26 cellular contexts compared by ENCODE assay signal in the genomic region with DNA sequence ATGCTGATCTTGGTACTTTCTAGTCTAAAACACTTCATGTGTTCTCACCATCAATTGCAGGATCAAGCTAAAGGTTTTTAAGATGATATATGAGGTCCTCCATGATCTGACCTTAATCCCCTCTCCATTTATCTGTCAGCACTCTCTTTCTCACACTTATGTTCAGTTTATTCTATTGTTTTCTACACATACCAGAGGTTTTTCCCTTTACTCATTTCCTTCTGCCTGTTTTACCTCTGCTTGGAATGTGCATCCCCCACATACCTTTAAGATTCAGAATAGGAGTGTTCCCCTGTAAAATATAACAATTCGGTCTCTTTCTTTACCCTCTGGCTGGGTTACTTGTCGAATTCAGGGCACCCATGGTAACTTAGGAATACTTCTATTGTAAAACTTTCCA.
DNase-seq lines count a peak whose midpoint lies in the region; TF ChIP-seq lines count a peak whose summit lies in the region.
"Had no signal": no experiment of that assay in that cellular context is flagged by ENCODE, and none has a peak within 500 bp of the region (broad histone marks: within the 10 kb centered on the region; RNA-seq: fewer than 3 reads in every experiment).

No MANE protein-coding gene starts in this region.

- WGBS in mesendoderm (ENCODE audit: extremely low coverage, insufficient coverage, low lambda C conversion rate): no CpG with 5 or more reads among the region's 2 CpGs

- no peak overlapping the region for H3K23ac ChIP-seq in mesendoderm (ENCODE audit: low read length)

- H2AK5ac ChIP-seq in mesendoderm (ENCODE audit: low read length): no peak overlapping the region

- H3K36me3 Mint-ChIP-seq in endothelial cell (ENCODE audit: low read depth, unreplicated experiment): no peaks in the 10 kb centered on the region
- H3K36me3 Mint-ChIP-seq: CD8-positive, alpha-beta T cell had no signal

- BruUV-seq in A673 (replicated peaks; lab: Mats Ljungman, UMichigan): no TSS peak

- no peak overlapping the region for H4K8ac ChIP-seq in mesendoderm (ENCODE audit: low read depth, low read length)

- no peak overlapping the region for H4K5ac ChIP-seq in mesendoderm (ENCODE audit: low read length)

- no peaks in the 10 kb centered on the region for H3K79me1 ChIP-seq in mesendoderm (ENCODE audit: low read length)

- POLR2A ChIA-PET in A673 (lab: Charles Lee; ENCODE audit: low non-redundant PET): no interaction called here

- CTCF ChIA-PET in A673 (lab: Charles Lee): no interaction called here

- no peak overlapping the region for H3K4me2 ChIP-seq in mesendoderm (ENCODE audit: low read length)
- H3K4me2 ChIP-seq: A549 had no signal

- no peaks in the 10 kb centered on the region for H3K36me3 ChIP-seq in mesendoderm (ENCODE audit: control insufficient read depth, insufficient read depth, low read length)
- no peaks in the 10 kb centered on the region for H3K36me3 ChIP-seq in A673 (ENCODE audit: insufficient read depth, low read length, poor library complexity, severe bottlenecking)
- H3K36me3 ChIP-seq: HAP-1, Peyer's patch, SJCRH30 had no signal

- H3K27me3 Mint-ChIP-seq in endothelial cell (ENCODE audit: unreplicated experiment): no peaks in the 10 kb centered on the region
- H3K27me3 Mint-ChIP-seq: B cell, T-helper 17 cell had no signal

- no peak overlapping the region for H3K18ac ChIP-seq in mesendoderm (ENCODE audit: low read length)

- no peak overlapping the region for H3K4me3 Mint-ChIP-seq in endothelial cell (ENCODE audit: unreplicated experiment)
- H3K4me3 Mint-ChIP-seq: B cell; CD8-positive, alpha-beta T cell; HFFc6; T-helper 17 cell had no signal

- H2BK15ac ChIP-seq in mesendoderm (replicated peaks; ENCODE audit: low read depth): no peak overlapping the region

- H2BK5ac ChIP-seq in mesendoderm (ENCODE audit: low read length): no peak overlapping the region

- H3K4ac ChIP-seq in mesendoderm (ENCODE audit: low read depth, low read length): no peak overlapping the region

- TF ChIP-seq CTCF in endothelial cell (IDR thresholded peaks at IDR 0.05; ENCODE audit: unreplicated experiment) (no peak), A673 (conservative IDR thresholded peaks at IDR 0.05; ENCODE audit: low read depth, low read length) (no peak)

- H3K4me3 ChIP-seq in mesendoderm (ENCODE audit: low read length) (no peak overlapping the region), A673 (ENCODE audit: low read depth, low read length, poor library complexity, severe bottlenecking) (no peak overlapping the region)
- H3K4me3 ChIP-seq: A549, HAP-1, K562, Peyer's patch, SJCRH30 had no signal

- H3K4me1 Mint-ChIP-seq in endothelial cell (ENCODE audit: unreplicated experiment): peaks cover 13% of the 10 kb centered on the region
- H3K4me1 Mint-ChIP-seq: B cell, T-helper 17 cell had no signal

- H3K79me2 ChIP-seq in mesendoderm (ENCODE audit: control insufficient read depth, insufficient read depth, low read length): no peaks in the 10 kb centered on the region

- no peaks in the 10 kb centered on the region for H3K9me3 ChIP-seq in A673 (ENCODE audit: low read depth, low read length, poor library complexity, severe bottlenecking)
- H3K9me3 ChIP-seq: A549, HAP-1, Peyer's patch, SJCRH30 had no signal

- H3K4me1 ChIP-seq in mesendoderm (ENCODE audit: control insufficient read depth, low read depth, low read length) (no peaks in the 10 kb centered on the region), A673 (ENCODE audit: insufficient read depth, low read length, poor library complexity, severe bottlenecking) (no peaks in the 10 kb centered on the region)
- H3K4me1 ChIP-seq: A549, Peyer's patch, SJCRH30 had no signal

- H3K27ac Mint-ChIP-seq in endothelial cell (ENCODE audit: unreplicated experiment): peak overlapping the region; percentile 39
- H3K27ac Mint-ChIP-seq: B cell; CD8-positive, alpha-beta T cell; HFFc6; T-helper 17 cell had no signal

- no peaks in the 10 kb centered on the region for H3K27me3 ChIP-seq in mesendoderm (ENCODE audit: insufficient read depth, low read length, poor library complexity)
- no peaks in the 10 kb centered on the region for H3K27me3 ChIP-seq in A673 (replicated peaks; ENCODE audit: insufficient read depth, low read depth, low read length, poor library complexity)
- H3K27me3 ChIP-seq: Peyer's patch, SJCRH30 had no signal

- no peak overlapping the region for H3K9ac ChIP-seq in mesendoderm (ENCODE audit: low read length)

- peak overlapping the region; percentile 42 for H3K27ac ChIP-seq in mesendoderm (ENCODE audit: low read depth, low read length)
- H3K27ac ChIP-seq in A673 (ENCODE audit: low read depth, low read length, poor library complexity, severe bottlenecking): no peak overlapping the region
- H3K27ac ChIP-seq: A549, C4-2B, Peyer's patch, SJCRH30 had no signal

- H3K56ac ChIP-seq in mesendoderm (ENCODE audit: low read length): no peak overlapping the region

- intact Hi-C loops in A673 (cut with micrococcal nuclease; ENCODE audit: unreplicated experiment): no loop called here

- no peak overlapping the region for H2BK120ac ChIP-seq in mesendoderm (ENCODE audit: low read depth, low read length)

- DNase-seq in HT1080 (ENCODE audit: low read depth): peak; percentile 49
- peak; percentile 79 for DNase-seq in NCI-H226
- no peak for DNase-seq in endothelial cell (ENCODE audit: low spot score)
- DNase-seq in mesendoderm: peak; percentile 56
- no peak for DNase-seq in anterior cingulate cortex (lab: John Stamatoyannopoulos, UW)
- no peak for DNase-seq in A673 (ENCODE audit: low spot score)
- no peak for DNase-seq in activated CD4-positive, alpha-beta T cell treated with anti-CD3 and anti-CD28 coated beads, Interleukin-2, amount 50 U/mL, for 1 hour
- no peak for DNase-seq in RKO (ENCODE audit: low spot score)
- DNase-seq: CD8-positive, alpha-beta T cell; DMS79 treated with DMSO at 0.1 percent for 48 hours; GOT3; HFFc6; NCI-H1105 treated with DMSO at 0.1 percent for 48 hours; NCI-H146; NCI-H2029 treated with DMSO at 0.1 percent for 48 hours; NCI-H2227 treated with DMSO at 0.1 percent for 48 hours; NCI-H510A; NCI-H69; Peyer's patch; SJCRH30; T-helper 17 cell had no signal

- no peaks in the 10 kb centered on the region for H3K9me3 Mint-ChIP-seq in endothelial cell (ENCODE audit: unreplicated experiment)

Comparison
In these comparisons a context has a peak if more than half of its experiments do, and no peak if none do; other contexts are left out.
1. DNase-seq: peak in HT1080 (single experiment), NCI-H226 (single experiment) and mesendoderm (single experiment); none in endothelial cell (single experiment), anterior cingulate cortex (0 of 58), A673 (single experiment), activated CD4-positive, alpha-beta T cell treated with anti-CD3 and anti-CD28 coated beads, Interleukin-2, amount 50 U/mL, for 1 hour (single experiment) and RKO (single experiment).